Comparison of ENCODE assay signal across 8 cellular contexts in the genomic region with DNA sequence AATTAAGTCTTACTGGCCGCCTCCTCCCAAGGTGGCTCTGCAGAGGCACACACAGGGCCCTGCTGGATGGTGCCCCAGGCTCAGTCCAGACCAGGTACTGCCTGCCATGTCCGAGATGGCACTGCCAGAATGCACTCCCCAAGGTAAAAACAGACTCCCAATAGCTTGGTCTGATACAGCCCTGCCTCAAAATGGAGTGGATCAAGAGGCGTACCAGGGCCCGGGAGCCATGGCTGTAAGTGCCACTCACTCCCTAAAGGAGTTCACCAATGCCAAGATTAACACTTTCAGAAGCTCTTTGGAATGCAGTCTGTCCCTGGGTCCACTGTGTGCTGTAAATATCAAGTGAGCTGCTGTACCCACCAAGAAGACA. TPM values are rescaled to one million over a fixed set of nuclear protein-coding genes. Genes with fewer than 3 reads are reported as not detected.
A peak's percentile ranks its signal among the peaks of the same experiment; 100 is the strongest.
DNase-seq lines count a peak whose midpoint lies in the region; ATAC-seq, FAIRE-seq and TF ChIP-seq lines count a peak whose summit lies in the region.

No MANE protein-coding gene starts in this region.

- peak overlapping the region; percentile 81 for H3K4me2 ChIP-seq in SK-N-SH
- peak overlapping the region; percentile 93 for H3K4me2 ChIP-seq in GM12878 (ENCODE audit: control insufficient read depth, insufficient read depth)
- H3K4me2 ChIP-seq in HepG2 (ENCODE audit: low read depth, low read length) = peak overlapping the region; percentile 100

- H3K9me3 ChIP-seq in SK-N-SH = no peaks in the 10 kb centered on the region
- H3K9me3 ChIP-seq in GM12878 (replicated peaks; ENCODE audit: control insufficient read depth, insufficient read depth, low read length) = no peaks in the 10 kb centered on the region
- no peaks in the 10 kb centered on the region for H3K9me3 ChIP-seq in HepG2 (ENCODE audit: low read length)
- H3K9me3 ChIP-seq in thoracic aorta = no peaks in the 10 kb centered on the region

- H3K79me2 ChIP-seq in SK-N-SH (ENCODE audit: insufficient read depth) = peaks cover 19% of the 10 kb centered on the region; the same call in 1 of the 2 replicates
- peaks cover 3% of the 10 kb centered on the region; the same call in 1 of the 2 replicates for H3K79me2 ChIP-seq in GM12878 (ENCODE audit: control insufficient read depth, insufficient read depth, low read length)
- peaks cover 22% of the 10 kb centered on the region for H3K79me2 ChIP-seq in HepG2 (ENCODE audit: insufficient read depth, low read length)

- peak overlapping the region; percentile 63; the same call in 1 of the 2 replicates for H3K9ac ChIP-seq in SK-N-SH
- peak overlapping the region; percentile 56; the same call in 1 of the 2 replicates for H3K9ac ChIP-seq in GM12878 (ENCODE audit: control insufficient read depth, insufficient read depth, low read length)
- H3K9ac ChIP-seq in HepG2 (ENCODE audit: insufficient read depth, low read depth, low read length) = peak overlapping the region; percentile 84

- TF ChIP-seq POLR2A in GM12878 (IDR thresholded peaks at IDR 0.05; ENCODE audit: low read depth, low read length) (no peak), HepG2 (IDR thresholded peaks at IDR 0.05; ENCODE audit: insufficient read depth in 1 of 2, low read depth in 2 of 2, low read length in 2 of 2) (no peak)

- H3K4me3 ChIP-seq in SK-N-SH (ENCODE audit: low read depth in 2 of 2, low read length in 1 of 2) (peak overlapping the region; percentile 59 to 64), GM12878 (peak overlapping the region; percentile 72; the same call in 1 of the 2 replicates), HepG2 (replicated peaks in 1 of 3; ENCODE audit: insufficient read depth in 1 of 3, low read depth in 2 of 3, low read length in 3 of 3) (peak overlapping the region; percentile 63 to 88 (median 86)), thoracic aorta (peak overlapping the region; percentile 82)

- H4K20me1 ChIP-seq in SK-N-SH (ENCODE audit: insufficient read depth) (no peaks in the 10 kb centered on the region), GM12878 (ENCODE audit: control insufficient read depth, insufficient read depth) (no peaks in the 10 kb centered on the region), HepG2 (ENCODE audit: insufficient read depth, low read length) (no peaks in the 10 kb centered on the region)

- no peaks in the 10 kb centered on the region for H3K27me3 ChIP-seq in SK-N-SH (ENCODE audit: insufficient read depth)
- H3K27me3 ChIP-seq in GM12878 (replicated peaks in 1 of 2; ENCODE audit: control insufficient read depth in 2 of 2, insufficient read depth in 2 of 2, low read length in 1 of 2) = no peaks in the 10 kb centered on the region
- H3K27me3 ChIP-seq in HepG2 (ENCODE audit: control insufficient read depth in 1 of 2, insufficient read depth in 2 of 2, low read length in 2 of 2) = no peaks in the 10 kb centered on the region; a peak in 1 of 5 replicates
- H3K27me3 ChIP-seq in thoracic aorta (replicated peaks; ENCODE audit: insufficient read depth) = no peaks in the 10 kb centered on the region

- H3K36me3 ChIP-seq in SK-N-SH (replicated peaks in 1 of 2; ENCODE audit: control insufficient read depth in 1 of 2, insufficient read depth in 2 of 2, low read length in 1 of 2) (no peaks in the 10 kb centered on the region), GM12878 (ENCODE audit: control insufficient read depth in 2 of 2, insufficient read depth in 2 of 2, low read length in 1 of 2) (no peaks in the 10 kb centered on the region), HepG2 (replicated peaks in 1 of 2; ENCODE audit: control insufficient read depth in 1 of 2, insufficient read depth in 2 of 2, low read length in 2 of 2) (no peaks in the 10 kb centered on the region), thoracic aorta (no peaks in the 10 kb centered on the region)

- TF ChIP-seq EP300 in SK-N-SH (IDR thresholded peaks at IDR 0.05; ENCODE audit: borderline replicate concordance in 1 of 2, low read depth in 1 of 2, low read length in 1 of 2) = no peak
- TF ChIP-seq EP300 in GM12878 (IDR thresholded peaks at IDR 0.05; ENCODE audit: borderline replicate concordance in 1 of 2, control insufficient read depth in 1 of 2, low read depth in 2 of 2, low read length in 2 of 2) = no peak
- TF ChIP-seq EP300 in HepG2 (IDR thresholded peaks at IDR 0.05; ENCODE audit: low read depth in 2 of 2, low read length in 2 of 2) = no peak
- TF ChIP-seq EP300 in HepG2 (CRISPR knock-in tag; IDR thresholded peaks at IDR 0.05; ENCODE audit: borderline replicate concordance) = no peak

- BruUV-seq in GM12878 (replicated peaks; lab: Mats Ljungman, UMichigan) (no TSS peak), HepG2 (replicated peaks; lab: Mats Ljungman, UMichigan) (TSS peak; percentile 48)

- SMC1A ChIA-PET in GM12878 (lab: Charles Lee; ENCODE audit: uncharacterized antibody, unreplicated experiment) = interaction anchor here (1.0 to 9.2 kb wide), 7 partner anchors 10 to 215 kb away, joined by 3 to 158 read pairs (median 4); no protein-coding TSS in a partner anchor

- no peak for ATAC-seq in SK-N-SH treated with all-trans-retinoic acid at 6 μM for 48 hours
- no peak for ATAC-seq in GM12878
- no peak for ATAC-seq in HepG2
- ATAC-seq in thoracic aorta (ENCODE audit: insufficient number of reproducible peaks, low FRiP score, low read depth) = no peak
- ATAC-seq in omental fat pad (ENCODE audit: low FRiP score) = no peak

- no peaks in the 10 kb centered on the region for H3F3A ChIP-seq in SK-N-SH (replicated peaks; ENCODE audit: insufficient read depth)

- CTCF ChIA-PET in SK-N-SH (lab: Yijun Ruan, JAX) = interaction anchor here (1.0 to 13.9 kb wide), 19 partner anchors 10 to 228 kb away, joined by 3 to 276 read pairs (median 10); no protein-coding TSS in a partner anchor
- CTCF ChIA-PET in GM12878 (lab: Yijun Ruan, JAX) = interaction anchor here (1.0 to 12.9 kb wide), 16 partner anchors 9 to 227 kb away, joined by 3 to 260 read pairs (median 6); no protein-coding TSS in a partner anchor
- CTCF ChIA-PET in HepG2 (lab: Yijun Ruan, JAX; ENCODE audit: low intra/inter-chr PET ratio, low total read pairs) = interaction anchor here (1.0 to 2.6 kb wide), 5 partner anchors 29 to 57 kb away, joined by 4 to 40 read pairs (median 4); no protein-coding TSS in a partner anchor

- FAIRE-seq in GM12878 (lab: Jason Lieb, UNC) = no peak
- FAIRE-seq in HepG2 (lab: Jason Lieb, UNC) = no peak
- no peak for FAIRE-seq in frontal cortex (lab: Jason Lieb, UNC)

- no peaks in the 10 kb centered on the region for H3K9me2 ChIP-seq in SK-N-SH

- intact Hi-C loops in GM12878 (cut with micrococcal nuclease; ENCODE audit: unreplicated experiment) = loop anchor here (1.0 kb wide), 1 partner anchor 31 kb away; no protein-coding TSS in a partner anchor
- intact Hi-C loops in HepG2 (cut with micrococcal nuclease; ENCODE audit: unreplicated experiment) = no loop called here

- DNase-seq in SK-N-SH = no peak
- DNase-seq in GM12878 (ENCODE audit: low read depth, low spot score) = no peak
- DNase-seq in HepG2 (ENCODE audit: low spot score) = no peak
- no peak for DNase-seq in thoracic aorta (ENCODE audit: low spot score)
- no peak for DNase-seq in frontal cortex (ENCODE audit: low spot score in 2 of 2)
- no peak for DNase-seq in omental fat pad (ENCODE audit: low spot score)
- no peak for DNase-seq in GM03348 (ENCODE audit: low spot score)

- RAD21 ChIA-PET in GM12878 (lab: Charles Lee; ENCODE audit: unreplicated experiment) = interaction anchor here (1.0 to 10.4 kb wide), 12 partner anchors 15 to 110 kb away, joined by 3 to 207 read pairs (median 4); no protein-coding TSS in a partner anchor

- WGBS in SK-N-SH (ENCODE audit: low lambda C conversion rate) = 0% methylated on average over 1 of the region's 4 CpGs
- 76% methylated on average over 4 of the region's 4 CpGs for WGBS in GM12878 (ENCODE audit: insufficient coverage, insufficient replicate concordance, low lambda C conversion rate, missing lambda C conversion rate)
- WGBS in HepG2 (ENCODE audit: low lambda C conversion rate) = 29% methylated on average over 2 of the region's 4 CpGs

- H2AFZ ChIP-seq in SK-N-SH (ENCODE audit: low read depth) (peak overlapping the region; percentile 97), GM12878 (ENCODE audit: control insufficient read depth, low read depth, low read length) (peak overlapping the region; percentile 95), HepG2 (ENCODE audit: low read length) (no peak overlapping the region)

- TF ChIP-seq CTCF in SK-N-SH (IDR thresholded peaks at IDR 0.05) (no peak), GM12878 (IDR thresholded peaks at IDR 0.05 in 2 of 3, conservative IDR thresholded peaks at IDR 0.05 in 1 of 3; ENCODE audit: control insufficient read depth in 2 of 3, extremely low read depth in 1 of 3, insufficient read depth in 1 of 3, low read depth in 3 of 3, low read length in 3 of 3) (no peak), HepG2 (CRISPR knock-in tag; IDR thresholded peaks at IDR 0.05) (no peak), thoracic aorta (IDR thresholded peaks at IDR 0.05) (no peak), omental fat pad (IDR thresholded peaks at IDR 0.05) (no peak)

- H3K4me1 ChIP-seq in SK-N-SH (ENCODE audit: control insufficient read depth in 1 of 2, insufficient read depth in 2 of 2, low read depth in 1 of 2, low read length in 1 of 2) (peaks cover 17 to 36% of the 10 kb centered on the region in 2 experiments; a peak in 1 of 4 replicates), GM12878 (ENCODE audit: control insufficient read depth, insufficient read depth, low read length) (peaks cover 16% of the 10 kb centered on the region), HepG2 (ENCODE audit: insufficient read depth, low read length) (peaks cover 35% of the 10 kb centered on the region), thoracic aorta (ENCODE audit: control insufficient read depth in 1 of 2, low read depth in 2 of 2) (peaks cover 22 to 48% of the 10 kb centered on the region in 2 donors)

- H3K27ac ChIP-seq in SK-N-SH (ENCODE audit: low read depth in 2 of 2, low read length in 1 of 2) (peak overlapping the region; percentile 51 to 80), GM12878 (ENCODE audit: control insufficient read depth, insufficient read depth) (no peak overlapping the region), HepG2 (ENCODE audit: extremely low read length, insufficient read depth, low read length) (no peak overlapping the region), thoracic aorta (peak overlapping the region; percentile 83 to 85)

- TF ChIP-seq RAD21 in SK-N-SH (IDR thresholded peaks at IDR 0.05; ENCODE audit: low read length) (no peak), GM12878 (IDR thresholded peaks at IDR 0.05; ENCODE audit: insufficient read depth, low read depth, low read length) (no peak), HepG2 (CRISPR knock-in tag; IDR thresholded peaks at IDR 0.05) (no peak)

- POLR2A ChIA-PET in SK-N-SH (lab: Yijun Ruan, JAX) = interaction anchor here (0.6 to 2.3 kb wide), 7 partner anchors 12 to 767 kb away, joined by 3 to 15 read pairs (median 3); no protein-coding TSS in a partner anchor
- POLR2A ChIA-PET in GM12878 (lab: Charles Lee) = interaction anchor here (0.5 to 1.9 kb wide), 4 partner anchors 31 to 314 kb away, joined by 3 to 21 read pairs (median 6); no protein-coding TSS in a partner anchor
- POLR2A ChIA-PET in HepG2 (lab: Yijun Ruan, JAX) = interaction anchor here (0.9 to 6.6 kb wide), 9 partner anchors 11 to 272 kb away, joined by 3 to 618 read pairs (median 7); a partner anchor contains a TSS

- in situ Hi-C loops in GM12878 (cut with MboI) = no loop called here
- in situ Hi-C loops in HepG2 (cut with HindIII; ENCODE audit: extremely low pct_ligation_motif_present, low pct_unique_long_range_greater_than_20kb) = loop anchor here (5.0 kb wide), 1 partner anchor 33 kb away; no protein-coding TSS in a partner anchor

RNA-seq across cellular contexts. Expression of a gene that starts 0.6 kb away (rescaled TPM):
- 6.0 and 6.6 TPM in 2 replicates for polyA plus RNA-seq in SK-N-SH (2012; rRNA removed)
- polyA plus RNA-seq in SK-N-SH (2012; cell fraction: cytosol; rRNA removed) = 5.2 and 5.3 TPM in 2 replicates
- polyA plus RNA-seq in SK-N-SH (2012; cell fraction: nucleus; rRNA removed) = 31.2 and 36.7 TPM in 2 replicates
- total RNA-seq in GM12878 (2013; cell fraction: nucleolus; rRNA removed) = 128 and 136 TPM in 2 replicates
- 42.8 and 43.5 TPM in 2 replicates for total RNA-seq in GM12878 (2014; rRNA removed)
- total RNA-seq in GM12878 (2014; rRNA removed; fragmentation: Illumina TruSeq; extraction: Trizol) = 21.5 and 24.4 TPM in 2 replicates
- total RNA-seq in GM12878 (2021) = 60.9 and 66.0 TPM in 2 replicates
- 33.0 TPM for polyA plus RNA-seq in GM12878 (2011; ENCODE audit: low read depth)
- 4.6 and 9.8 TPM in 2 replicates for polyA plus RNA-seq in GM12878 (2011; rRNA removed)
- 10.8 and 17.4 TPM in 2 replicates for polyA plus RNA-seq in GM12878 (2011; cell fraction: cytosol; rRNA removed)
- 55.4 and 69.1 TPM in 2 replicates for polyA plus RNA-seq in GM12878 (2011; cell fraction: nucleus; rRNA removed)
- 41.6 and 45.2 TPM in 2 replicates for polyA plus RNA-seq in GM12878 (2012)
- polyA plus RNA-seq in GM12878 (2014; fragmentation: Illumina TruSeq; extraction: Trizol) = 23.0 and 31.3 TPM in 2 replicates
- polyA plus RNA-seq in GM12878 (2014; fragmentation: Nextera tagmentation; extraction: Ambion mirVana) = 1 to 10 TPM; 2.9 to 3.9 TPM
- polyA plus RNA-seq in GM12878 (2014; rRNA removed) = 31.2 and 42.9 TPM in 2 replicates
- 10 to 100 TPM; 23.2 to 24.6 TPM for polyA plus RNA-seq in GM12878 (2016; fragmentation: Nextera tagmentation; extraction: Ambion mirVana)
- polyA minus RNA-seq in GM12878 (2011; rRNA and poly(A)+ RNA removed) = 22.6 and 34.3 TPM in 2 replicates
- polyA minus RNA-seq in GM12878 (2011; cell fraction: cytosol; rRNA and poly(A)+ RNA removed) = 11.6 and 18.6 TPM in 2 replicates
- polyA minus RNA-seq in GM12878 (2011; cell fraction: nucleus; rRNA and poly(A)+ RNA removed) = 38.1 and 52.6 TPM in 2 replicates
- 21.2 and 24.8 TPM in 2 replicates for total RNA-seq in HepG2 (2016; rRNA removed; fragmentation: Illumina TruSeq; extraction: Trizol)
- 4.9 and 7.5 TPM in 2 replicates for total RNA-seq in HepG2 (2016; cell fraction: cytosol; rRNA removed; fragmentation: Illumina TruSeq; extraction: Trizol; ENCODE audit: low read depth)
- 16.3 and 25.6 TPM in 2 replicates for total RNA-seq in HepG2 (2016; cell fraction: insoluble cytoplasmic fraction; rRNA removed; fragmentation: Illumina TruSeq; extraction: Trizol)
- total RNA-seq in HepG2 (2016; cell fraction: membrane; rRNA removed; fragmentation: Illumina TruSeq; extraction: Trizol) = 5.8 and 6.0 TPM in 2 replicates
- total RNA-seq in HepG2 (2016; cell fraction: nucleus; rRNA removed; fragmentation: Illumina TruSeq; extraction: Trizol) = 24.8 and 30.3 TPM in 2 replicates
- polyA plus RNA-seq in HepG2 (2011; rRNA removed) = 16.8 and 23.2 TPM in 2 replicates
- polyA plus RNA-seq in HepG2 (2011; cell fraction: cytosol; rRNA removed) = 8.3 and 9.6 TPM in 2 replicates
- 155 and 159 TPM in 2 replicates for polyA plus RNA-seq in HepG2 (2011; cell fraction: nucleus; rRNA removed)
- polyA plus RNA-seq in HepG2 (2012) = 42.0 and 44.5 TPM in 2 replicates
- polyA plus RNA-seq in HepG2 (2016; cell fraction: cytosol; fragmentation: Illumina TruSeq; extraction: Trizol; ENCODE audit: low read depth) = 0.96 and 1.4 TPM in 2 replicates
- polyA plus RNA-seq in HepG2 (2016; cell fraction: insoluble cytoplasmic fraction; fragmentation: Illumina TruSeq; extraction: Trizol; ENCODE audit: low read depth) = 16.0 and 20.4 TPM in 2 replicates
- polyA plus RNA-seq in HepG2 (2016; cell fraction: membrane; fragmentation: Illumina TruSeq; extraction: Trizol; ENCODE audit: low read depth) = 2.4 and 3.0 TPM in 2 replicates
- 72.8 and 77.7 TPM in 2 replicates for polyA plus RNA-seq in HepG2 (2016; cell fraction: nucleus; fragmentation: Illumina TruSeq; extraction: Trizol; ENCODE audit: insufficient read depth, low read depth)
- 39.4 and 67.1 TPM in 2 replicates for polyA minus RNA-seq in HepG2 (2011; rRNA and poly(A)+ RNA removed; ENCODE audit: low replicate concordance)
- 13.7 and 17.4 TPM in 2 replicates for polyA minus RNA-seq in HepG2 (2011; cell fraction: cytosol; rRNA and poly(A)+ RNA removed)
- polyA minus RNA-seq in HepG2 (2011; cell fraction: nucleus; rRNA and poly(A)+ RNA removed) = 65.8 and 83.4 TPM in 2 replicates
- 100 to 1,000 TPM; 106 to 332 TPM for total RNA-seq in thoracic aorta
- 57.9 TPM for total RNA-seq in frontal cortex
- 10 to 100 TPM; 33.1 to 99.0 (median 50.6) TPM for total RNA-seq in omental fat pad

Comparison
In these comparisons a context has a peak if more than half of its experiments do, and no peak if none do; other contexts are left out.
1. H3K27ac ChIP-seq: peak in SK-N-SH (2 of 2) and thoracic aorta (2 of 2); none in GM12878 (single experiment) and HepG2 (single experiment).
2. Peak in every context shown above with its lines, with median percentiles within 50 percentile points of each other: H3K4me2 ChIP-seq, H3K4me3 ChIP-seq and H3K9ac ChIP-seq.